In the genomic region with DNA sequence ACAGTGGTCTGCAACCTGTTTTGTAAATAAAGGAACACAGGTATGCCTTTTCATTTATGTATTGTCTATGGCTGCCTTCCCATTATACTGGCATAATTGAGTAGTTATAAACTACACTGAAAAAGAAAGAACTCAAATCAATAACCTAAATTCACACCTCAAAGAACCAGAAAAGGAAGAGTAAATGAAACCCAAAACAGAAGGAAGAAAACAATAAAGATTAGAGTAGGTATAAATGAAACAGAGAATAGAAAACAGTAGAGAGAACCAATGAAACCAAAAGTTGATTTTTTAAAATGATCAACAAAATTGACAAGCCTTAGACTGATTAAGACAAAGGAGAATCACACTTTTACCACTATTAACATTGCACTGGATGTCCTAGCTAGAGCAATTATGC, we compare ENCODE assay signal across 17 cellular contexts. TPM values are rescaled to one million over a fixed set of nuclear protein-coding genes. Genes with fewer than 3 reads are reported as not detected.
A peak's percentile ranks its signal among the peaks of the same experiment; 100 is the strongest.
DNase-seq lines count a peak whose midpoint lies in the region; ATAC-seq lines count a peak whose summit lies in the region.
"Had no signal": no experiment of that assay in that cellular context is flagged by ENCODE, and none has a peak within 500 bp of the region (broad histone marks: within the 10 kb centered on the region; RNA-seq: fewer than 3 reads in every experiment).

No MANE protein-coding gene starts in this region.

- H3K4me3 Mint-ChIP-seq in activated T-helper 17 cell treated with anti-CD3 and anti-CD28 coated beads, Interleukin-2, amount 50 U/mL, for 72 hours: no peak overlapping the region

- no peaks in the 10 kb centered on the region for H3K36me3 Mint-ChIP-seq in activated T-helper 17 cell treated with anti-CD3 and anti-CD28 coated beads, Interleukin-2, amount 50 U/mL, for 72 hours (ENCODE audit: low read depth)

- no peaks in the 10 kb centered on the region for H3K9me3 Mint-ChIP-seq in activated T-helper 17 cell treated with anti-CD3 and anti-CD28 coated beads, Interleukin-2, amount 50 U/mL, for 72 hours

- no peak for DNase-seq in activated CD4-positive, CD25-positive, alpha-beta regulatory T cell treated with anti-CD3 and anti-CD28 coated beads, Interleukin-2, amount 50 U/mL, for 72 hours
- DNase-seq in islet precursor cell: no peak
- DNase-seq in NCI-H187 (lab: John Stamatoyannopoulos, UW): no peak
- no peak for DNase-seq in KBM-7
- DNase-seq: activated CD4-positive, alpha-beta T cell treated with anti-CD3 and anti-CD28 coated beads, Interleukin-2, amount 50 U/mL, for 4 hours; anterior cingulate cortex; cerebellar nuclear complex; DMS53; NCI-H2081; NCI-H69; sigmoid colon; stimulated activated CD4-positive, alpha-beta T cell treated with anti-CD3 and anti-CD28 coated beads, Interleukin-4, amount 100 ng/mL, for 1 hour; stimulated activated CD8-positive, alpha-beta memory T cell treated with anti-CD3 and anti-CD28 coated beads, Interleukin-4, amount 100 ng/mL, for 48 hours had no signal

- peak; percentile 25 to 33 for ATAC-seq in activated CD4-positive, CD25-positive, alpha-beta regulatory T cell treated with anti-CD3 and anti-CD28 coated beads, Interleukin-2, amount 50 U/mL, for 24 hours
- peak; percentile 78 for ATAC-seq in GM19455 (IDR thresholded peaks at IDR 0.05; ENCODE audit: unreplicated experiment)
- peak; percentile 48 for ATAC-seq in HG02852 (IDR thresholded peaks at IDR 0.05; ENCODE audit: unreplicated experiment)
- ATAC-seq in activated T-helper 17 cell treated with anti-CD3 and anti-CD28 coated beads, Interleukin-2, amount 50 U/mL, for 72 hours (replicated peaks): peak; percentile 56

- in situ Hi-C loops in KBM-7 (cut with MboI; ENCODE audit: low pct_unique_long_range_greater_than_20kb, low sequenced_read_pairs): no loop called here

- H3K4me1 Mint-ChIP-seq in activated T-helper 17 cell treated with anti-CD3 and anti-CD28 coated beads, Interleukin-2, amount 50 U/mL, for 72 hours: peaks cover 6% of the 10 kb centered on the region

- H3K27me3 Mint-ChIP-seq in activated T-helper 17 cell treated with anti-CD3 and anti-CD28 coated beads, Interleukin-2, amount 50 U/mL, for 72 hours: no peaks in the 10 kb centered on the region

- peak overlapping the region; percentile 37 for H3K27ac Mint-ChIP-seq in activated T-helper 17 cell treated with anti-CD3 and anti-CD28 coated beads, Interleukin-2, amount 50 U/mL, for 72 hours

RNA-seq across cellular contexts. Expression of a gene that starts 34.7 kb away (rescaled TPM):
- 10 to 100 TPM in 1 of 2 donors, 1 to 10 TPM in 1; 9.5 to 10.6 TPM for total RNA-seq in activated T-helper 17 cell treated with anti-CD3 and anti-CD28 coated beads, Interleukin-2, amount 50 U/mL, for 72 hours
